ENCODE assay signal across 15 cellular contexts in the genomic region with DNA sequence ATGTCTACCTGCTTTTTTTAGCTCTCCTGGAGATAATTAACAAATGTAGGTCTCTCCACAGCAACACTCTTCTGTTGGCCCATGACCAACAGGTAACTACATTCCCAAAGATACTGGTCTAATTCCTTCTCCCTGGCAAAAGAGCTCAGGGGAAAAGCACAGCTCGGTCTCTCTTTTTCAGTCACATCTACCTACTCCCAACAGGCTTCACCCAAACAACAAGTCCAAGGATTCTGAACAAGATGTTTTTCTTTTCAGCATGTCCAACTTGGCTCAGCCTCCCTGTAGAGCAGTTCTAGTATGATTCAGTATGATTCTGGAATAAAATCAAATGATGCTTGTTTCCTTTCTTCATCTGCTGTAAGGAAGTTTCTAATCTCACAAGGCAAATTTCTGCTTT.
"Had no signal": no experiment of that assay in that cellular context is flagged by ENCODE, and none has a peak within 500 bp of the region (broad histone marks: within the 10 kb centered on the region; RNA-seq: fewer than 3 reads in every experiment).

No MANE protein-coding gene starts in this region.

- H3K27ac ChIP-seq: adrenal gland, esophagus squamous epithelium, pancreas had no signal

- H3K4me3 ChIP-seq: adrenal gland, esophagus squamous epithelium, pancreas had no signal

- DNase-seq: activated CD4-positive, alpha-beta memory T cell treated with anti-CD3 and anti-CD28 coated beads for 36 hours; activated CD4-positive, alpha-beta T cell treated with anti-CD3 and anti-CD28 coated beads for 36 hours; activated CD8-positive, alpha-beta memory T cell treated with anti-CD3 and anti-CD28 coated beads, Interleukin-2, amount 10 ng/mL, durations not matched to agents 7 days and 5 days; activated naive CD4-positive, alpha-beta T cell treated with anti-CD3 and anti-CD28 coated beads for 36 hours; activated T-cell treated with anti-CD3 and anti-CD28 coated beads, Interleukin-2, amount 50 U/mL, for 1 hour; adrenal gland; cortex of kidney; effector CD4-positive, alpha-beta T cell; esophagus squamous epithelium; glutamatergic neuron; kidney glomerular epithelial cell; pancreas; stimulated activated CD4-positive, alpha-beta T cell treated with anti-CD3 and anti-CD28 coated beads, Interleukin-1b, Interleukin-23, amount 100 ng/mL, for 48 hours; stimulated activated naive CD8-positive, alpha-beta T cell treated with anti-CD3 and anti-CD28 coated beads, Interleukin-15, amount 100 ng/mL, for 72 hours; T-helper 2 cell had no signal

- H3K4me1 ChIP-seq: adrenal gland, esophagus squamous epithelium, pancreas had no signal

- H3K36me3 ChIP-seq: adrenal gland, esophagus squamous epithelium, pancreas had no signal

- ATAC-seq: activated CD4-positive, alpha-beta T cell treated with anti-CD3 and anti-CD28 coated beads for 36 hours; activated CD8-positive, alpha-beta memory T cell treated with anti-CD3 and anti-CD28 coated beads, Interleukin-2, amount 10 ng/mL, durations not matched to agents 7 days and 5 days; pancreas; stimulated activated naive CD8-positive, alpha-beta T cell treated with anti-CD3 and anti-CD28 coated beads, Interleukin-15, amount 100 ng/mL, for 72 hours had no signal

- H3K27me3 ChIP-seq: adrenal gland, esophagus squamous epithelium, pancreas had no signal

- H3K9me3 ChIP-seq: adrenal gland, esophagus squamous epithelium, pancreas had no signal
